ENCODE assay signal across 8 cellular contexts in the genomic region with DNA sequence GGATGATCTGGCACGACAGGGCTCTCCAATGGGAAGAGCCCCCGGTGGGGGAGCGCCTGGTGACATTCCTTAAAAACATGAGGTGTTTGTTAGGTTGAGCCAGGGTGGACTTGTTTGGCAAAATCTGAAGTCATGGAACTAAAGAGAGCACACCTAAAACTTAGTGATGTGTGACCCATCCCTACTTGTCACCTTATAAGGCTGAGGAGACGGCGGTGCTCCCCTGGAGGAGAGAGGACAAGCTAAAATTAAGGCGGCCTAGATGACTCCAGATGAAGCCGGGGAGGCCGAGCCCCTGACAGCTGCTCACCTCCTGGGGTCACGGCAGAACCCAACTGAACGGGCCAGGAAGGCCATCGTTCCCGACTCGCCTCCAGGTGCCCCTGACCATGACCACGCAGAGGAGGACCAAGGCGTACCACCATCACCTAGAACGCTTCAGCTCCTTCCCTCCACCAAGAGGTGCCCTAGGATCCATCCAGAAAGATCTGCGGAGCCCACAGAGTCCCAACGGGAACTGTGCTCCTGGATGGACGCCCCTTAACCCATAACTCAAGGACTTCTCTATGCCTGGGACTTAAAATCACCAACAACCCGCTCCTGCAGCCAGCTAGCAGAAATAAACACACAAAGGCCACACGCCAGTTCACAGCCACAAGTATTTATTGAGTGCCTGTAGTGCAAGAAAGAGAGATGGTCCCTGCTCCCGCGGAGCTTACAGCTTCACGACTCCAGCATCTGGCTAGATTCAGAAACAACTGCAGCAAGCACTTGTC. TPM values are rescaled to one million over a fixed set of nuclear protein-coding genes. Genes with fewer than 3 reads are reported as not detected.
DNase-seq lines count a peak whose midpoint lies in the region; ATAC-seq and TF ChIP-seq lines count a peak whose summit lies in the region.

No MANE protein-coding gene starts in this region.

- peak overlapping the region; percentile 80 for H3K4me2 ChIP-seq in GM23248 (ENCODE audit: unreplicated experiment)

- H3K9ac ChIP-seq in GM23248 = peak overlapping the region; percentile 76
- peak overlapping the region; percentile 73 for H3K9ac ChIP-seq in SK-N-MC (ENCODE audit: insufficient read length)

- H3K27ac ChIP-seq in GM23248 (no peak overlapping the region), SK-N-MC (no peak overlapping the region), sigmoid colon (peak overlapping the region; percentile 88 to 95 (median 92))

- no peak for ATAC-seq in GM21723 (IDR thresholded peaks at IDR 0.05; ENCODE audit: unreplicated experiment)

- no peaks in the 10 kb centered on the region for H3K4me1 ChIP-seq in GM23248 (ENCODE audit: insufficient read depth)
- peaks cover 0 to 33% (median 28%) of the 10 kb centered on the region in 4 donors for H3K4me1 ChIP-seq in sigmoid colon

- TF ChIP-seq CTCF in fibroblast of pulmonary artery (IDR thresholded peaks at IDR 0.05; ENCODE audit: low read length, missing control alignments) (no peak), sigmoid colon (IDR thresholded peaks at IDR 0.05) (no peak)

- no peak for DNase-seq in GM23248
- DNase-seq in SK-N-MC (ENCODE audit: low read depth, low spot score) = no peak
- DNase-seq in fibroblast of pulmonary artery (ENCODE audit: low read depth) = no peak
- no peak for DNase-seq in sigmoid colon
- DNase-seq in NCI-H2107 treated with DMSO at 0.1 percent for 48 hours (lab: John Stamatoyannopoulos, UW; ENCODE audit: unreplicated experiment) = no peak
- no peak for DNase-seq in DMS153 treated with DMSO at 0.1 percent for 48 hours (lab: John Stamatoyannopoulos, UW; ENCODE audit: unreplicated experiment)
- DNase-seq in anterior cingulate cortex (lab: John Stamatoyannopoulos, UW) = no peak

- H3K9me2 ChIP-seq in GM23248 (ENCODE audit: insufficient read depth) = no peaks in the 10 kb centered on the region

- TF ChIP-seq POLR2A in sigmoid colon (IDR thresholded peaks at IDR 0.05) = no peak

- in situ Hi-C loops in GM23248 (cut with MboI) = no loop called here

- H3F3A ChIP-seq in GM23248 (ENCODE audit: insufficient read depth) = peaks cover 8% of the 10 kb centered on the region

- no peaks in the 10 kb centered on the region for H3K9me3 ChIP-seq in GM23248 (ENCODE audit: low read depth)
- H3K9me3 ChIP-seq in SK-N-MC (ENCODE audit: low read depth, low read length) = no peaks in the 10 kb centered on the region
- no peaks in the 10 kb centered on the region for H3K9me3 ChIP-seq in sigmoid colon

- no peaks in the 10 kb centered on the region for H4K20me1 ChIP-seq in GM23248 (ENCODE audit: insufficient read depth)

- 0 out of 2 replicates have a peak, but pooled peaks cover 8% of the 10 kb centered on the region for H3K79me2 ChIP-seq in GM23248 (ENCODE audit: insufficient read depth)

- intact Hi-C loops in sigmoid colon (cut with DNase I) = loop anchor here (1.0 to 5.0 kb wide), 4 partner anchors 35 to 170 kb away; partner anchors contain the start of genes ARL6IP4, MPHOSPH9 and MTRFR

- H3K4me3 ChIP-seq in GM23248 (peak overlapping the region; percentile 76), SK-N-MC (peak overlapping the region; percentile 82), fibroblast of pulmonary artery (replicated peaks; ENCODE audit: low read depth, low read length) (peak overlapping the region; percentile 57), sigmoid colon (peak overlapping the region; percentile 54 to 86 (median 82))

- TF ChIP-seq EP300 in sigmoid colon (IDR thresholded peaks at IDR 0.05) = no peak

- WGBS in GM23248 (ENCODE audit: low coverage in 1 of 2, low lambda C conversion rate in 2 of 2, missing lambda C conversion rate in 2 of 2), 2 experiments = 83 to 84% methylated on average over 23 to 24 of the region's 24 CpGs
- WGBS in sigmoid colon, 2 donors = 75 to 77% methylated on average over 24 of the region's 24 CpGs

- no peaks in the 10 kb centered on the region for H3K27me3 ChIP-seq in GM23248 (replicated peaks; ENCODE audit: insufficient read depth)
- no peaks in the 10 kb centered on the region for H3K27me3 ChIP-seq in sigmoid colon

- H2AFZ ChIP-seq in GM23248 = peak overlapping the region; percentile 85

- H3K36me3 ChIP-seq in GM23248 (ENCODE audit: low read depth) (0 out of 2 replicates have a peak, but pooled peaks cover 4% of the 10 kb centered on the region), SK-N-MC (ENCODE audit: insufficient read depth, low read length) (peaks cover 20% of the 10 kb centered on the region; the same call in 1 of the 2 replicates), sigmoid colon (peaks cover 0 to 14% (median 0%) of the 10 kb centered on the region in 4 donors)

RNA-seq across cellular contexts. Expression of gene PITPNM2, which starts 1.0 kb away (rescaled TPM):
- total RNA-seq in GM23248 (2014; rRNA removed; shearing (Covaris generic)) = 2.0 and 2.1 TPM in 2 replicates
- polyA plus RNA-seq in GM23248 (2016; fragmentation: Nextera tagmentation; extraction: Ambion mirVana) (0.37 and 0.63 TPM in 2 replicates), sigmoid colon (10 to 100 TPM in 1 of 3 donors, 1 to 10 TPM in 2; 1.8 to 11.3 (median 2.3) TPM)
- 10 to 100 TPM in 2 of 4 donors, 1 to 10 TPM in 2; 6.4 to 19.5 (median 11.7) TPM for total RNA-seq in sigmoid colon

Comparison
In these comparisons a context has a peak if more than half of its experiments do, and no peak if none do; other contexts are left out.
1. H3K27ac ChIP-seq: peak in sigmoid colon (4 of 4); none in GM23248 (single experiment) and SK-N-MC (single experiment).
2. Peak in every context shown above with its lines, with median percentiles within 50 percentile points of each other: H3K4me3 ChIP-seq.